ENCODE assay signal across 8 cellular contexts in the genomic region with DNA sequence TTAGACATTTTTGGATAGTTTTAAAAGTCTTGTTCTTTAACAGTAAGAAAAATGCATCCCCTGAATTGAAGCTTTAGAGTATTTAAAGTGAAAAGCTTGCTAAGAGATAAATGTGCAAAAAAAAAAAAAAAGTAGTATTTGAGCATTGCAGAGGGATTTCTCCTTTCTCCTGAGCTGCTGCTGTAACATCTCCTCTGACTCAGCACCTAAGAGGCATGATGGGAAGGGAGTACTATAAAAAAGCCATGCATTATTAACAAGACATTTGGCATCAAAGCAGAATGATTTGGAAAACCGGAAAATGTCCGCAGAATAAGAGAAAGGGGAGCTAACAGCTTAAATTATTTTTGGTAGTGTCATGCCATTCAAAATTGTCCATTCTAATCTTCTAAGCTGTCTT. TPM values are rescaled to one million over a fixed set of nuclear protein-coding genes. Genes with fewer than 3 reads are reported as not detected.
DNase-seq lines count a peak whose midpoint lies in the region; ATAC-seq and TF ChIP-seq lines count a peak whose summit lies in the region.

No MANE protein-coding gene starts in this region.

- H3K4me1 ChIP-seq in OCI-LY1 (ENCODE audit: insufficient read depth, low read length, severe bottlenecking) (peaks cover 89% of the 10 kb centered on the region), neural progenitor cell (peaks cover 64% of the 10 kb centered on the region), tibial nerve (peaks cover 0 to 80% (median 38%) of the 10 kb centered on the region in 4 donors)

- no peak for TF ChIP-seq POLR2A in tibial nerve (IDR thresholded peaks at IDR 0.05)

- H3K27ac ChIP-seq in OCI-LY1 (ENCODE audit: low read depth, low read length, poor library complexity, severe bottlenecking), result peak overlapping the region; percentile 86
- H3K27ac ChIP-seq in dorsolateral prefrontal cortex, result peak overlapping the region in 56 of 59 donors; percentile 5 to 83 (median 66)
- no peak overlapping the region for H3K27ac ChIP-seq in neural progenitor cell
- peak overlapping the region in 1 of 4 donors; percentile 32 for H3K27ac ChIP-seq in tibial nerve

- H3K4me1 Mint-ChIP-seq in neural progenitor cell, result peaks cover 78% of the 10 kb centered on the region
- peaks cover 45% of the 10 kb centered on the region for H3K4me1 Mint-ChIP-seq in activated CD4-positive, alpha-beta memory T cell treated with anti-CD3 and anti-CD28 coated beads, Interleukin-2, amount 10 ng/mL, durations not matched to agents 7 days and 5 days

- no peak overlapping the region for H3K4me3 Mint-ChIP-seq in neural progenitor cell
- H3K4me3 Mint-ChIP-seq in activated CD4-positive, alpha-beta memory T cell treated with anti-CD3 and anti-CD28 coated beads, Interleukin-2, amount 10 ng/mL, durations not matched to agents 7 days and 5 days, result no peak overlapping the region

- no peak for TF ChIP-seq CTCF in OCI-LY1 (IDR thresholded peaks at IDR 0.05; ENCODE audit: low read length)
- TF ChIP-seq CTCF in dorsolateral prefrontal cortex (IDR thresholded peaks at IDR 0.05 in 54 of 56, conservative IDR thresholded peaks at IDR 0.05 in 2 of 56; ENCODE audit: low read depth in 1 of 56, partially characterized antibody in 56 of 56), result no peak
- TF ChIP-seq CTCF in neural progenitor cell (IDR thresholded peaks at IDR 0.05), result no peak
- no peak for TF ChIP-seq CTCF in tibial nerve (IDR thresholded peaks at IDR 0.05)

- H3K36me3 ChIP-seq in OCI-LY1 (ENCODE audit: insufficient read depth, low read length) (peaks cover 20% of the 10 kb centered on the region), neural progenitor cell (no peaks in the 10 kb centered on the region), tibial nerve (peaks cover 0 to 6% (median 0%) of the 10 kb centered on the region in 3 donors)

- peaks cover 9% of the 10 kb centered on the region for H3K36me3 Mint-ChIP-seq in neural progenitor cell
- H3K36me3 Mint-ChIP-seq in activated CD4-positive, alpha-beta memory T cell treated with anti-CD3 and anti-CD28 coated beads, Interleukin-2, amount 10 ng/mL, durations not matched to agents 7 days and 5 days (ENCODE audit: low read depth), result peaks cover 7% of the 10 kb centered on the region

- H3K27me3 Mint-ChIP-seq in neural progenitor cell (ENCODE audit: insufficient read depth, low read depth), result no peaks in the 10 kb centered on the region
- no peaks in the 10 kb centered on the region for H3K27me3 Mint-ChIP-seq in activated CD4-positive, alpha-beta memory T cell treated with anti-CD3 and anti-CD28 coated beads, Interleukin-2, amount 10 ng/mL, durations not matched to agents 7 days and 5 days

- no peaks in the 10 kb centered on the region for H3K9me3 ChIP-seq in OCI-LY1 (ENCODE audit: low read length)
- no peaks in the 10 kb centered on the region for H3K9me3 ChIP-seq in neural progenitor cell (ENCODE audit: low read depth)
- no peaks in the 10 kb centered on the region for H3K9me3 ChIP-seq in tibial nerve

- ATAC-seq in GM21576 (IDR thresholded peaks at IDR 0.05; ENCODE audit: unreplicated experiment), result no peak
- ATAC-seq in GM19467 (IDR thresholded peaks at IDR 0.05; ENCODE audit: unreplicated experiment), result no peak

- intact Hi-C loops in dorsolateral prefrontal cortex (cut with DNase I), result no loop called here

- WGBS in tibial nerve, 2 donors, result 7 to 9% methylated on average over 2 of the region's 2 CpGs

- CTCF ChIA-PET in activated CD4-positive, alpha-beta memory T cell treated with anti-CD3 and anti-CD28 coated beads, Interleukin-2, amount 10 ng/mL, durations not matched to agents 7 days and 5 days (lab: Charles Lee), result no interaction called here

- H3K27me3 ChIP-seq in OCI-LY1 (ENCODE audit: insufficient read depth, low read length) (no peaks in the 10 kb centered on the region), dorsolateral prefrontal cortex (no peaks in the 10 kb centered on the region), neural progenitor cell (no peaks in the 10 kb centered on the region), tibial nerve (no peaks in the 10 kb centered on the region)

- DNase-seq in EL (peak; percentile 43), dorsolateral prefrontal cortex (no peak), neural progenitor cell (ENCODE audit: low spot score) (no peak), tibial nerve (ENCODE audit: low spot score in 2 of 2) (no peak)
- no peak for DNase-seq in activated CD4-positive, alpha-beta memory T cell treated with anti-CD3 and anti-CD28 coated beads, Interleukin-2, amount 10 ng/mL, durations not matched to agents 7 days and 5 days

- no peaks in the 10 kb centered on the region for H4K20me1 ChIP-seq in OCI-LY1 (ENCODE audit: insufficient read depth, low read length)
- peaks cover 100% of the 10 kb centered on the region for H4K20me1 ChIP-seq in neural progenitor cell (ENCODE audit: low read depth)

- peak overlapping the region; percentile 47 for H3K4me2 ChIP-seq in OCI-LY1 (ENCODE audit: low read length)
- peak overlapping the region; percentile 40 for H3K4me2 ChIP-seq in neural progenitor cell

- H3K9me3 Mint-ChIP-seq in neural progenitor cell, result no peaks in the 10 kb centered on the region
- H3K9me3 Mint-ChIP-seq in activated CD4-positive, alpha-beta memory T cell treated with anti-CD3 and anti-CD28 coated beads, Interleukin-2, amount 10 ng/mL, durations not matched to agents 7 days and 5 days, result no peaks in the 10 kb centered on the region

- peak overlapping the region; percentile 11 for H3K27ac Mint-ChIP-seq in neural progenitor cell
- H3K27ac Mint-ChIP-seq in activated CD4-positive, alpha-beta memory T cell treated with anti-CD3 and anti-CD28 coated beads, Interleukin-2, amount 10 ng/mL, durations not matched to agents 7 days and 5 days, result no peak overlapping the region

- no peaks in the 10 kb centered on the region for H3K9me2 ChIP-seq in OCI-LY1 (ENCODE audit: low read depth, low read length)

- POLR2A ChIA-PET in activated CD4-positive, alpha-beta memory T cell treated with anti-CD3 and anti-CD28 coated beads, Interleukin-2, amount 10 ng/mL, durations not matched to agents 7 days and 5 days (lab: Charles Lee), result interaction anchor here (0.7 kb wide), 1 partner anchor 113 kb away, joined by 3 read pairs; no protein-coding TSS in a partner anchor

- H3K79me2 ChIP-seq in OCI-LY1 (ENCODE audit: insufficient read depth, low read length) (peaks cover 92% of the 10 kb centered on the region), neural progenitor cell (ENCODE audit: low read depth) (peaks cover 98% of the 10 kb centered on the region)

- H3F3A ChIP-seq in OCI-LY1 (ENCODE audit: insufficient read depth, low read length) (peaks cover 7% of the 10 kb centered on the region), neural progenitor cell (ENCODE audit: low read depth) (peaks cover 46% of the 10 kb centered on the region)

- H3K4me3 ChIP-seq in OCI-LY1 (ENCODE audit: low read depth, low read length, poor library complexity, severe bottlenecking) (peak overlapping the region; percentile 3), dorsolateral prefrontal cortex (peak overlapping the region in 13 of 59 donors; percentile 0 to 37 (median 15)), neural progenitor cell (no peak overlapping the region), tibial nerve (no peak overlapping the region)

- peak overlapping the region; percentile 39 for H3K9ac ChIP-seq in OCI-LY1 (ENCODE audit: low read length)
- no peak overlapping the region for H3K9ac ChIP-seq in neural progenitor cell

- TF ChIP-seq EP300 in tibial nerve (IDR thresholded peaks at IDR 0.05), result no peak

- H2AFZ ChIP-seq in OCI-LY1 (ENCODE audit: low read length) (no peak overlapping the region), neural progenitor cell (replicated peaks) (no peak overlapping the region)

RNA-seq across cellular contexts. Expression of a gene that starts 27.9 kb away (rescaled TPM):
- total RNA-seq in dorsolateral prefrontal cortex, result 10 to 100 TPM; 24.2 to 52.0 (median 37.1) TPM
- 45.4 and 60.1 TPM in 2 replicates for total RNA-seq in neural progenitor cell (ENCODE audit: low replicate concordance)
- 10 to 100 TPM; 13.6 to 25.2 (median 20.7) TPM for total RNA-seq in tibial nerve
- total RNA-seq in activated CD4-positive, alpha-beta memory T cell treated with anti-CD3 and anti-CD28 coated beads, Interleukin-2, amount 10 ng/mL, durations not matched to agents 7 days and 5 days, result 10 to 100 TPM; 21.6 to 22.4 TPM
